Comparison of ENCODE assay signal across 19 cellular contexts in genomic region chr4:54184581-54184980, GRCh38. TPM values are rescaled to one million over a fixed set of nuclear protein-coding genes. Genes with fewer than 3 reads are reported as not detected.
"Had no signal": no experiment of that assay in that cellular context is flagged by ENCODE, and none has a peak within 500 bp of the region (broad histone marks: within the 10 kb centered on the region; RNA-seq: fewer than 3 reads in every experiment).

No MANE protein-coding gene starts in this region.

- H3K4me2 ChIP-seq: SK-N-SH had no signal

- H3K9me2 ChIP-seq: SK-N-SH had no signal

- ATAC-seq: HepG2, Panc1 had no signal

- DNase-seq: Kasumi-1, KG1, MM.1S, NCI-H1092 treated with DMSO at 0.1 percent for 48 hours, NCI-H1436, NCI-H187, NCI-H2029, NCI-H2081 treated with DMSO at 0.1 percent for 48 hours, NCI-H2171, NCI-H524, NCI-H69, NCI-H774, PC-3, SHP77, SK-N-SH had no signal

- H3K9ac ChIP-seq: SK-N-SH had no signal

- H3K27ac ChIP-seq: RWPE1 had no signal

- H3K9me3 ChIP-seq: SK-N-SH had no signal

RNA-seq across cellular contexts. Expression of gene PDGFRA, which starts 44.5 kb away (rescaled TPM):
- total RNA-seq: HT1080 had no signal
- polyA plus RNA-seq: HepG2 had no signal
